Comparison of ENCODE assay signal across 1 cellular context in the genomic region with DNA sequence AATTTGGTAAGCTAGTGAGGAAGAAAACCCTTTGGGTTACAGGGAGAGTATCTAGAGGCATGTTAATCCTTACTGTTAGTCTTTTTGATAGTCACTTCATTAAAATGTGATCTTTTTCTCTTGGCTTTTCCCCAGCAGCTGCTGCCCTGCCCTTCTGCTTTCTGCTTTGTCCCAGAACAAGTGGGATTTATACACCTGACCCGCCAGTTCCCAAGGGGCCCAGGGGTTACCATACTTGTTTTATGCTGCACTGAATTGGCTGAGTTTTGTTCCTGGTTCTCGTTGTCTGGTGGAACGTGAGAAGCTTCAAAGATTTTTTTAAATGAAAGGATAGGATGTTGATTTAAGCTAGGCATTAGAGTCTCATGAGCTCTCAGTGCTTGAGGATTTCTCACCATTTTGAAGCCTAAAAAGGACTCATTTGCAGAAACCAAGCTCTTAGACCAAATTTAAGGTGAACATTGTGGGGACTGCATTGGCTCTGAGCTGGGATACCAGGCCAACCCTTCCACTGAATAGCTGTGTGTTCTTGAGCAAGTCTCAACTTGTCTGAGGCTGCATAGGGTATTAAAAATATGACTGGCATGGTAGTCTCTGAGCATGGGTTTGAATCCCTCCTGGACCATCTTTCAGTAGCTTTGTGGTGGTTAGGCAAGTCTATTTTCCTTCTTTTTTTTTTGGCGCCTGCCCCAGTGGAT.
TF ChIP-seq lines count a peak whose summit lies in the region.

No MANE protein-coding gene starts in this region.

TF ChIP-seq in IMR-90, 13 proteins besides CTCF, POLR2A, EP300 and RAD21 (continued from another document):
- TF ChIP-seq, protein P1, sequence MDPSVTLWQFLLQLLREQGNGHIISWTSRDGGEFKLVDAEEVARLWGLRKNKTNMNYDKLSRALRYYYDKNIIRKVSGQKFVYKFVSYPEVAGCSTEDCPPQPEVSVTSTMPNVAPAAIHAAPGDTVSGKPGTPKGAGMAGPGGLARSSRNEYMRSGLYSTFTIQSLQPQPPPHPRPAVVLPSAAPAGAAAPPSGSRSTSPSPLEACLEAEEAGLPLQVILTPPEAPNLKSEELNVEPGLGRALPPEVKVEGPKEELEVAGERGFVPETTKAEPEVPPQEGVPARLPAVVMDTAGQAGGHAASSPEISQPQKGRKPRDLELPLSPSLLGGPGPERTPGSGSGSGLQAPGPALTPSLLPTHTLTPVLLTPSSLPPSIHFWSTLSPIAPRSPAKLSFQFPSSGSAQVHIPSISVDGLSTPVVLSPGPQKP (IDR thresholded peaks at IDR 0.05; ENCODE audit: borderline replicate concordance, low read depth, low read length): no peak
- TF ChIP-seq RFX5 (IDR thresholded peaks at IDR 0.05; ENCODE audit: low read depth, low read length): no peak
- TF ChIP-seq, protein P2, sequence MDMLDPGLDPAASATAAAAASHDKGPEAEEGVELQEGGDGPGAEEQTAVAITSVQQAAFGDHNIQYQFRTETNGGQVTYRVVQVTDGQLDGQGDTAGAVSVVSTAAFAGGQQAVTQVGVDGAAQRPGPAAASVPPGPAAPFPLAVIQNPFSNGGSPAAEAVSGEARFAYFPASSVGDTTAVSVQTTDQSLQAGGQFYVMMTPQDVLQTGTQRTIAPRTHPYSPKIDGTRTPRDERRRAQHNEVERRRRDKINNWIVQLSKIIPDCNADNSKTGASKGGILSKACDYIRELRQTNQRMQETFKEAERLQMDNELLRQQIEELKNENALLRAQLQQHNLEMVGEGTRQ (IDR thresholded peaks at IDR 0.05; ENCODE audit: low read depth, low read length): no peak
- TF ChIP-seq MXI1 (IDR thresholded peaks at IDR 0.05; ENCODE audit: borderline replicate concordance, low read depth, low read length): no peak
- TF ChIP-seq SMC3 (IDR thresholded peaks at IDR 0.05; ENCODE audit: low read depth, low read length): no peak
